Comparison of ENCODE assay signal across 9 cellular contexts in the genomic region with DNA sequence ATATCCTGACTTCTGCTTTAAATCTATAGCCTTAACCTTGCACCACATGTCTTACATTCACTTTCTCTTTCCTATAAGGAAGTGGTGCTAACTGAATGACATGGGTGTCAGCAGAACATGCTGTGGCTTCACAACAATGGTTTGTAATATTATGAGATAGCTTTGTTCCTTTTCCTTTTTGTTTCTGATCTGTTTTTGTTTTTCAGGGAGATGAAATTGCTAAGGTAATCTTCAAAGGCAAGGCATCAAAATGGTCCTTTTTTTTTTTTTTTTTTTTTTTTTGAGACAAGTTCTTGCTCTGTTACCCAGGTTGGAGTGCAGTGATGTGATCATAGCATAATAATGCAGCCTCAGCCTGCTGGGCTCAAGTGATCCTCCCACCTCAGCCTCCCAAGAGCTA. TPM values are rescaled to one million over a fixed set of nuclear protein-coding genes. Genes with fewer than 3 reads are reported as not detected.
DNase-seq lines count a peak whose midpoint lies in the region; ATAC-seq and TF ChIP-seq lines count a peak whose summit lies in the region.
"Had no signal": no experiment of that assay in that cellular context is flagged by ENCODE, and none has a peak within 500 bp of the region (broad histone marks: within the 10 kb centered on the region; RNA-seq: fewer than 3 reads in every experiment).

No MANE protein-coding gene starts in this region.

- H3K9me3 Mint-ChIP-seq in stimulated activated effector memory CD8-positive, alpha-beta T cell treated with anti-CD3 and anti-CD28 coated beads, Interleukin-12 subunit alpha, Interleukin-12 subunit beta, amount 100 ng/mL, for 72 hours: no peaks in the 10 kb centered on the region
- H3K9me3 Mint-ChIP-seq in osteocyte (ENCODE audit: unreplicated experiment): no peaks in the 10 kb centered on the region

- no peaks in the 10 kb centered on the region for H3K36me3 Mint-ChIP-seq in stimulated activated effector memory CD8-positive, alpha-beta T cell treated with anti-CD3 and anti-CD28 coated beads, Interleukin-12 subunit alpha, Interleukin-12 subunit beta, amount 100 ng/mL, for 72 hours
- no peaks in the 10 kb centered on the region for H3K36me3 Mint-ChIP-seq in osteocyte (ENCODE audit: unreplicated experiment)

- H3K4me3 Mint-ChIP-seq in stimulated activated effector memory CD8-positive, alpha-beta T cell treated with anti-CD3 and anti-CD28 coated beads, Interleukin-12 subunit alpha, Interleukin-12 subunit beta, amount 100 ng/mL, for 72 hours: no peak overlapping the region
- no peak overlapping the region for H3K4me3 Mint-ChIP-seq in osteocyte (ENCODE audit: unreplicated experiment)

- H3K27me3 Mint-ChIP-seq in osteocyte (ENCODE audit: unreplicated experiment): peaks cover 17% of the 10 kb centered on the region

- no peak for TF ChIP-seq CTCF in osteocyte (IDR thresholded peaks at IDR 0.05)

- H3K27ac Mint-ChIP-seq in stimulated activated effector memory CD8-positive, alpha-beta T cell treated with anti-CD3 and anti-CD28 coated beads, Interleukin-12 subunit alpha, Interleukin-12 subunit beta, amount 100 ng/mL, for 72 hours: no peak overlapping the region
- no peak overlapping the region for H3K27ac Mint-ChIP-seq in osteocyte (ENCODE audit: unreplicated experiment)

- DNase-seq in DMS53 (lab: John Stamatoyannopoulos, UW): peak; percentile 12
- no peak for DNase-seq in DMS53 treated with DMSO at 0.1 percent for 48 hours (lab: John Stamatoyannopoulos, UW; ENCODE audit: unreplicated experiment)
- peak; percentile 74 for DNase-seq in SIG-M5 treated with dmso at 0.1 percent for 504 hours (lab: John Stamatoyannopoulos, UW; ENCODE audit: unreplicated experiment)
- no peak for DNase-seq in stimulated activated effector memory CD8-positive, alpha-beta T cell treated with anti-CD3 and anti-CD28 coated beads, Interleukin-12 subunit alpha, Interleukin-12 subunit beta, amount 100 ng/mL, for 72 hours (ENCODE audit: low spot score in 2 of 2)
- no peak for DNase-seq in COLO668 (lab: John Stamatoyannopoulos, UW; ENCODE audit: unreplicated experiment)
- DNase-seq in NCI-H1694 treated with DMSO at 0.1 percent for 48 hours (lab: John Stamatoyannopoulos, UW): no peak
- DNase-seq in osteocyte (ENCODE audit: extremely low spot score, unreplicated experiment): no peak
- DNase-seq: midbrain had no signal

- peaks cover 9% of the 10 kb centered on the region for H3K4me1 Mint-ChIP-seq in stimulated activated effector memory CD8-positive, alpha-beta T cell treated with anti-CD3 and anti-CD28 coated beads, Interleukin-12 subunit alpha, Interleukin-12 subunit beta, amount 100 ng/mL, for 72 hours
- no peaks in the 10 kb centered on the region for H3K4me1 Mint-ChIP-seq in osteocyte (ENCODE audit: unreplicated experiment)

- ATAC-seq in HG02943 (IDR thresholded peaks at IDR 0.05; ENCODE audit: low read depth, unreplicated experiment): peak; percentile 85
- peak; percentile 90 for ATAC-seq in stimulated activated effector memory CD8-positive, alpha-beta T cell treated with anti-CD3 and anti-CD28 coated beads, Interleukin-12 subunit alpha, Interleukin-12 subunit beta, amount 100 ng/mL, for 72 hours

RNA-seq across cellular contexts. Expression of gene RANBP6, which starts 53.6 kb away (rescaled TPM):
- total RNA-seq in osteocyte: 16.4 and 18.1 TPM in 2 replicates

Comparison
In these comparisons a context has a peak if more than half of its experiments do, and no peak if none do; other contexts are left out.
1. DNase-seq: peak in DMS53 (single experiment) and SIG-M5 treated with dmso at 0.1 percent for 504 hours (single experiment); none in DMS53 treated with DMSO at 0.1 percent for 48 hours (single experiment), stimulated activated effector memory CD8-positive, alpha-beta T cell treated with anti-CD3 and anti-CD28 coated beads, Interleukin-12 subunit alpha, Interleukin-12 subunit beta, amount 100 ng/mL, for 72 hours (0 of 2), COLO668 (single experiment), NCI-H1694 treated with DMSO at 0.1 percent for 48 hours (single experiment) and osteocyte (single experiment).